In the genomic region with DNA sequence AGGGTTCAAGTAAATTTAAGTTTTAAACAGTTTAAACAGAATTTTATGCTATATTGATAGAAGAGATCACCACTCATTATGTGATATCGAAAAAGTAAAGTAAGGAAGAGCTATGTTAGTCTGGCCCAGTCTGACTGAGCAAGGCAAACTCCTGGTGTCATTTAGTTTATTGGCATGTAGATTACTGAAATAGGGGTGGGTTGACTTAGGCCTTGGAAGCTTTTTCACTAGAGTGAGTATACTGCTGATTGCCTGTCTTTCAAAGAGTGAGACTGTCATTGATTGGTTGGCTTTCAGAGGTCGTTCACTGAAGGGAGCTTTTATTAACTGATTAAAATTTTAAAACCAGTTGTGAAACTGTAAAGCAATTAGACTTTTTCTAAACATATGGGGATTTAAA, we compare ENCODE assay signal across 31 cellular contexts.
"Had no signal": no experiment of that assay in that cellular context is flagged by ENCODE, and none has a peak within 500 bp of the region (broad histone marks: within the 10 kb centered on the region; RNA-seq: fewer than 3 reads in every experiment).

No MANE protein-coding gene starts in this region.

- FAIRE-seq: endothelial cell of umbilical vein, kidney had no signal

- H3K9me3 Mint-ChIP-seq: naive B cell; neural progenitor cell; stimulated activated naive CD8-positive, alpha-beta T cell treated with anti-CD3 and anti-CD28 coated beads, Interleukin-15, amount 100 ng/mL, for 72 hours had no signal

- H3K4me3 Mint-ChIP-seq: mesothelial cell of epicardium; naive B cell; natural killer cell treated with Interleukin-12 subunit alpha and Interleukin-12 subunit beta and Interleukin-15 and Interleukin-18, amount 100 ng/mL, for 72 hours; neural progenitor cell; stimulated activated naive CD8-positive, alpha-beta T cell treated with anti-CD3 and anti-CD28 coated beads, Interleukin-15, amount 100 ng/mL, for 72 hours had no signal

- DNase-seq: dermis blood vessel endothelial cell; effector memory CD4-positive, alpha-beta T cell; esophagus squamous epithelium; foreskin melanocyte; glutamatergic neuron; heart right ventricle; hippocampal formation; kidney; left lung; mesenchymal stem cell; mucosa of descending colon; naive B cell; right lobe of liver; stimulated activated CD4-positive, alpha-beta T cell treated with anti-CD3 and anti-CD28 coated beads, Interleukin-12 subunit alpha, Interleukin-12 subunit beta, amount 100 ng/mL, for 4 hours; stimulated activated CD4-positive, alpha-beta T cell treated with anti-CD3 and anti-CD28 coated beads, Interleukin-1b, Interleukin-23, amount 100 ng/mL, for 48 hours; stimulated activated CD4-positive, alpha-beta T cell treated with anti-CD3 and anti-CD28 coated beads, Interleukin-4, amount 100 ng/mL, for 1 hour; stimulated activated CD8-positive, alpha-beta memory T cell treated with anti-CD3 and anti-CD28 coated beads, Interleukin-4, amount 100 ng/mL, for 48 hours; stimulated activated naive CD4-positive, alpha-beta T cell; stimulated activated naive CD8-positive, alpha-beta T cell treated with anti-CD3 and anti-CD28 coated beads, Interleukin-15, amount 100 ng/mL, for 72 hours; transverse colon; upper lobe of right lung; uterus had no signal

- H3K9me3 ChIP-seq: esophagus squamous epithelium, heart right ventricle, left lung, mucosa of descending colon, right lobe of liver, suprapubic skin, transverse colon, upper lobe of right lung, uterus had no signal

- H3K27ac ChIP-seq: coronary artery, esophagus squamous epithelium, heart right ventricle, left lung, neural progenitor cell, parathyroid adenoma, right lobe of liver, suprapubic skin, transverse colon, upper lobe of right lung, uterus had no signal

- H3K36me3 Mint-ChIP-seq: mesothelial cell of epicardium; naive B cell; natural killer cell treated with Interleukin-12 subunit alpha and Interleukin-12 subunit beta and Interleukin-15 and Interleukin-18, amount 100 ng/mL, for 72 hours; neural progenitor cell had no signal

- H3K27me3 Mint-ChIP-seq: naive B cell; natural killer cell treated with Interleukin-12 subunit alpha and Interleukin-12 subunit beta and Interleukin-15 and Interleukin-18, amount 100 ng/mL, for 72 hours; progenitor cell of endocrine pancreas; stimulated activated naive CD8-positive, alpha-beta T cell treated with anti-CD3 and anti-CD28 coated beads, Interleukin-15, amount 100 ng/mL, for 72 hours had no signal

- H3K36me3 ChIP-seq: esophagus squamous epithelium, heart right ventricle, left lung, neural progenitor cell, right lobe of liver, suprapubic skin, transverse colon, upper lobe of right lung, uterus had no signal

- H3K4me1 ChIP-seq: heart right ventricle, left lung, neural progenitor cell, parathyroid adenoma, right lobe of liver, upper lobe of right lung, uterus had no signal

- H3K4me3 ChIP-seq: coronary artery, esophagus squamous epithelium, heart right ventricle, left lung, mucosa of descending colon, neural progenitor cell, right lobe of liver, smooth muscle cell, suprapubic skin, transverse colon, upper lobe of right lung, uterus had no signal

- H3K27me3 ChIP-seq: esophagus squamous epithelium, heart right ventricle, left lung, neural progenitor cell, right lobe of liver, suprapubic skin, transverse colon, upper lobe of right lung, uterus had no signal

- H3K27ac Mint-ChIP-seq: mesothelial cell of epicardium; naive B cell; natural killer cell treated with Interleukin-12 subunit alpha and Interleukin-12 subunit beta and Interleukin-15 and Interleukin-18, amount 100 ng/mL, for 72 hours; neural progenitor cell; progenitor cell of endocrine pancreas; stimulated activated naive CD8-positive, alpha-beta T cell treated with anti-CD3 and anti-CD28 coated beads, Interleukin-15, amount 100 ng/mL, for 72 hours had no signal

- ATAC-seq: heart right ventricle; left lung; mucosa of descending colon; natural killer cell treated with Interleukin-12 subunit alpha and Interleukin-12 subunit beta and Interleukin-15 and Interleukin-18, amount 100 ng/mL, for 72 hours; right lobe of liver; stimulated activated naive CD8-positive, alpha-beta T cell treated with anti-CD3 and anti-CD28 coated beads, Interleukin-15, amount 100 ng/mL, for 72 hours; upper lobe of right lung had no signal

- H3K4me1 Mint-ChIP-seq: naive B cell; stimulated activated naive CD8-positive, alpha-beta T cell treated with anti-CD3 and anti-CD28 coated beads, Interleukin-15, amount 100 ng/mL, for 72 hours had no signal
